ENCODE assay signal across 9 cellular contexts in the genomic region with DNA sequence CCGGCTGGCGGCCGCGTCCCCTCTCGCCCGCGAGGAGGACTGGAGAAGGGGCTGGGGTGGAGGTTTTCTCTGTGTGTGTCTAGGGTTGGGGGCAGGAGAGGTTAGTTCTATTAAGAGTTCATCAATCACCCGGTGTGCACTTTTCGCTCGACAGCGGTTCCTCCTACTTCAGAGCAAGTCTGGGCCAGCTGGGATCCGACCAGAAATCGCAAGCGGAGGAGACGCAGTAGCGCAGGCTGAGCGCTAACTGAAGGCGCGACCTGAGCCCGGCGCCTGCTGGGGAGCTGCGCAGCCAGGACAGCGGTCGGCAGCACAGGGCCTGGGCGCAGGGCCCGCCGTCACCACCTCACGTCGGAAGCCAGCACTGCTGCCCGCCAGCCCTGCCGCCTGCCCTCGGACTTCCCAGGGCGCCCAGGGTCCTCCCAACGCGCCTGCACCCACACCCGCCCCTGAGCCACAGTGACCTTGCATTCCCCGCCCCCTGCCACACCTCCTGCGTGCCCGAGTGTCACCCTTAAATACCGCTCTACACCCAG. TPM values are rescaled to one million over a fixed set of nuclear protein-coding genes. Genes with fewer than 3 reads are reported as not detected.
DNase-seq lines count a peak whose midpoint lies in the region; ATAC-seq, FAIRE-seq and TF ChIP-seq lines count a peak whose summit lies in the region.
"Had no signal": no experiment of that assay in that cellular context is flagged by ENCODE, and none has a peak within 500 bp of the region (broad histone marks: within the 10 kb centered on the region; RNA-seq: fewer than 3 reads in every experiment).

No MANE protein-coding gene starts in this region.

- H3K9me1 ChIP-seq in endothelial cell of umbilical vein (replicated peaks; ENCODE audit: control insufficient read depth, extremely low read depth, insufficient read depth, low read length), result no peaks in the 10 kb centered on the region

- H2AFZ ChIP-seq in GM23338, result peak overlapping the region; percentile 95
- peak overlapping the region; percentile 57 for H2AFZ ChIP-seq in endothelial cell of umbilical vein (ENCODE audit: low read depth, low read length)

- H3K36me3 ChIP-seq in GM23338 (ENCODE audit: insufficient read depth) (no peaks in the 10 kb centered on the region), endothelial cell of umbilical vein (ENCODE audit: control insufficient read depth in 2 of 2, extremely low read depth in 1 of 2, insufficient read depth in 2 of 2, low read length in 2 of 2) (no peaks in the 10 kb centered on the region), sigmoid colon (no peaks in the 10 kb centered on the region)
- H3K36me3 ChIP-seq: adrenal gland had no signal

- intact Hi-C loops in endothelial cell of umbilical vein (cut with micrococcal nuclease) (loop anchor here (1.0 to 5.0 kb wide), 6 partner anchors 10 to 339 kb away; partner anchors contain the start of genes HOXD1 and MTX2), sigmoid colon (cut with DNase I) (no loop called here)

- H3K79me2 ChIP-seq in GM23338 (replicated peaks; ENCODE audit: insufficient read depth) (no peaks in the 10 kb centered on the region), endothelial cell of umbilical vein (ENCODE audit: control insufficient read depth, insufficient read depth, low read length) (no peaks in the 10 kb centered on the region)

- peak overlapping the region; percentile 70 for H3K4me3 ChIP-seq in GM23338
- H3K4me3 ChIP-seq in endothelial cell of umbilical vein (replicated peaks in 1 of 3; ENCODE audit: insufficient read depth in 1 of 3, low read depth in 1 of 3, low read length in 3 of 3), result peak overlapping the region; percentile 33 to 49 (median 48)
- peak overlapping the region in 3 of 4 donors; percentile 22 to 34 (median 33) for H3K4me3 ChIP-seq in sigmoid colon

- peaks cover 3% of the 10 kb centered on the region; the same call in 1 of the 3 replicates for H3K9me3 Mint-ChIP-seq in GM23338

- CTCF ChIA-PET in endothelial cell of umbilical vein (lab: Charles Lee), result interaction anchor here (0.7 to 6.6 kb wide), 14 partner anchors 9 to 474 kb away, joined by 3 to 58 read pairs (median 4); partner anchors contain the start of gene HOXD1

- H4K20me1 ChIP-seq in GM23338 (replicated peaks; ENCODE audit: insufficient read depth) (peaks cover 39% of the 10 kb centered on the region), endothelial cell of umbilical vein (replicated peaks; ENCODE audit: control insufficient read depth, extremely low read depth, insufficient read depth, low read length) (no peaks in the 10 kb centered on the region)

- no peaks in the 10 kb centered on the region for H3K36me3 Mint-ChIP-seq in GM23338 (ENCODE audit: low read depth)

- H3F3A ChIP-seq in GM23338 (replicated peaks; ENCODE audit: low read depth), result peaks cover 44% of the 10 kb centered on the region

- TF ChIP-seq CTCF in GM23338 (conservative IDR thresholded peaks at IDR 0.05; ENCODE audit: low read depth in 2 of 2) (no peak), endothelial cell of umbilical vein (IDR thresholded peaks at IDR 0.05; ENCODE audit: extremely low read depth in 1 of 2, insufficient read depth in 1 of 2, low read depth in 1 of 2, low read length in 2 of 2) (no peak), sigmoid colon (IDR thresholded peaks at IDR 0.05) (no peak)

- peaks cover 38% of the 10 kb centered on the region for H3K4me1 Mint-ChIP-seq in GM23338

- dilution Hi-C loops in endothelial cell of umbilical vein (cut with MboI; ENCODE audit: extremely low pct_ligation_motif_present, low sequenced_read_pairs), result no loop called here

- H3K4me1 ChIP-seq in GM23338 (ENCODE audit: insufficient read depth) (peaks cover 43% of the 10 kb centered on the region), endothelial cell of umbilical vein (ENCODE audit: control insufficient read depth, extremely low read depth, insufficient read depth, low read length) (peaks cover 30% of the 10 kb centered on the region), sigmoid colon (peaks cover 0 to 19% (median 13%) of the 10 kb centered on the region in 4 donors)

- POLR2A ChIA-PET in endothelial cell of umbilical vein (lab: Charles Lee), result interaction anchor here (1.7 to 2.0 kb wide), 2 partner anchors 9 to 10 kb away, joined by 6 to 7 read pairs; partner anchors contain the start of gene HOXD1

- no peak for TF ChIP-seq EP300 in sigmoid colon (IDR thresholded peaks at IDR 0.05)

- peak; percentile 58 for FAIRE-seq in endothelial cell of umbilical vein (lab: Jason Lieb, UNC)

- peaks cover 99% of the 10 kb centered on the region for H3K27me3 Mint-ChIP-seq in GM23338 (ENCODE audit: insufficient read depth, low read depth, poor library complexity)

- H3K27ac ChIP-seq in GM23338 (ENCODE audit: low read depth), result no peak overlapping the region
- H3K27ac ChIP-seq in endothelial cell of umbilical vein (ENCODE audit: insufficient read depth, low read depth, low read length), result peak overlapping the region; percentile 77
- H3K27ac ChIP-seq in sigmoid colon, result peak overlapping the region in 2 of 4 donors; percentile 12 to 25

- H3K4me2 ChIP-seq in GM23338 (peak overlapping the region; percentile 92), endothelial cell of umbilical vein (ENCODE audit: insufficient read depth, low read length) (peak overlapping the region; percentile 79)

- no peak overlapping the region for H3K27ac Mint-ChIP-seq in GM23338

- H3K27me3 ChIP-seq in GM23338 (ENCODE audit: insufficient read depth), result peaks cover 100% of the 10 kb centered on the region
- H3K27me3 ChIP-seq in endothelial cell of umbilical vein (ENCODE audit: control insufficient read depth in 2 of 2, insufficient read depth in 2 of 2, low read length in 2 of 2), result no peaks in the 10 kb centered on the region
- peaks cover 44 to 85% (median 65%) of the 10 kb centered on the region in 3 donors for H3K27me3 ChIP-seq in sigmoid colon

- peak; percentile 72 for DNase-seq in GM23338 (ENCODE audit: low spot score)
- peak; percentile 74 for DNase-seq in NCI-H2227 (lab: John Stamatoyannopoulos, UW; ENCODE audit: unreplicated experiment)
- DNase-seq in endothelial cell of umbilical vein (ENCODE audit: low read depth, low spot score), result no peak
- DNase-seq in sigmoid colon, result no peak
- no peak for DNase-seq in SHP77 (lab: John Stamatoyannopoulos, UW)
- no peak for DNase-seq in GF-D8 (lab: John Stamatoyannopoulos, UW)

- H3K9me3 ChIP-seq in endothelial cell of umbilical vein (replicated peaks; ENCODE audit: control insufficient read depth, insufficient read depth, low read length) (no peaks in the 10 kb centered on the region), sigmoid colon (no peaks in the 10 kb centered on the region)
- H3K9me3 ChIP-seq: adrenal gland had no signal

- no peaks in the 10 kb centered on the region for H3K9me2 ChIP-seq in GM23338 (ENCODE audit: insufficient read depth)

- peak overlapping the region; percentile 71 for H3K4me3 Mint-ChIP-seq in GM23338

- 12 to 26% methylated on average over 40 of the region's 40 CpGs for WGBS in sigmoid colon, 2 donors

- peak overlapping the region; percentile 73 for H3K9ac ChIP-seq in endothelial cell of umbilical vein (replicated peaks; ENCODE audit: extremely low read depth, insufficient read depth, low read length)

- TF ChIP-seq POLR2A in endothelial cell of umbilical vein (IDR thresholded peaks at IDR 0.05; ENCODE audit: low read depth, low read length) (no peak), sigmoid colon (IDR thresholded peaks at IDR 0.05) (no peak)

- no TSS peak for BruUV-seq in endothelial cell of umbilical vein (replicated peaks; lab: Mats Ljungman, UMichigan)

- ATAC-seq in GM23338 (peak; percentile 46), HG02623 (IDR thresholded peaks at IDR 0.05; ENCODE audit: unreplicated experiment) (no peak), HG03095 (IDR thresholded peaks at IDR 0.05; ENCODE audit: unreplicated experiment) (no peak)

RNA-seq across cellular contexts. Expression of gene HOXD1, which starts 10.1 kb away (rescaled TPM):
- 0.39 TPM in 1 of 2 replicates, not detected in the other for total RNA-seq in GM23338 (2014; rRNA removed; shearing (Covaris generic))
- polyA plus RNA-seq in GM23338 (2016; fragmentation: Nextera tagmentation; extraction: Ambion mirVana), result not detected in 2 replicates
- total RNA-seq in endothelial cell of umbilical vein, result 10.4 and 14.1 TPM in 2 replicates
- polyA plus RNA-seq in endothelial cell of umbilical vein, result 6.6 and 8.7 TPM in 2 replicates
- polyA plus RNA-seq in endothelial cell of umbilical vein (2011; cell fraction: cytosol; rRNA removed), result 5.8 and 6.1 TPM in 2 replicates
- 12.7 and 15.6 TPM in 2 replicates for polyA plus RNA-seq in endothelial cell of umbilical vein (2011; cell fraction: nucleus; rRNA removed)
- 12.0 and 23.9 TPM in 2 replicates for polyA plus RNA-seq in endothelial cell of umbilical vein (2012)
- 2.2 and 3.5 TPM in 2 replicates for polyA minus RNA-seq in endothelial cell of umbilical vein
- not detected for polyA minus RNA-seq in endothelial cell of umbilical vein (2011; cell fraction: cytosol; rRNA and poly(A)+ RNA removed)
- 3.4 and 3.5 TPM in 2 replicates for polyA minus RNA-seq in endothelial cell of umbilical vein (2011; cell fraction: nucleus; rRNA and poly(A)+ RNA removed)
- under 1 TPM in 3 of 4 donors, not detected in 1; 0.16 to 0.71 (median 0.41) TPM for total RNA-seq in sigmoid colon
- 1 to 10 TPM; 3.1 to 4.2 (median 3.6) TPM for polyA plus RNA-seq in sigmoid colon

RNA-seq across cellular contexts. Expression of gene HOXD3, which starts 21.2 kb away (rescaled TPM):
- total RNA-seq in GM23338 (2014; rRNA removed; shearing (Covaris generic)), result not detected in 2 replicates
- polyA plus RNA-seq in GM23338 (2016; fragmentation: Nextera tagmentation; extraction: Ambion mirVana) (not detected in 2 replicates), endothelial cell of umbilical vein (2.9 and 3.3 TPM in 2 replicates), sigmoid colon (1 to 10 TPM in 1 of 3 donors, under 1 TPM in 2; 0.60 to 1.4 (median 0.92) TPM)
- total RNA-seq in endothelial cell of umbilical vein (15.3 and 20.9 TPM in 2 replicates), sigmoid colon (1 to 10 TPM in 3 of 4 donors, under 1 TPM in 1; 0.68 to 4.6 (median 4.1) TPM)
- polyA plus RNA-seq in endothelial cell of umbilical vein (2011; cell fraction: cytosol; rRNA removed), result 1.6 and 2.2 TPM in 2 replicates
- polyA plus RNA-seq in endothelial cell of umbilical vein (2011; cell fraction: nucleus; rRNA removed), result 11.1 and 12.3 TPM in 2 replicates
- 4.4 and 6.2 TPM in 2 replicates for polyA plus RNA-seq in endothelial cell of umbilical vein (2012)
- polyA minus RNA-seq in endothelial cell of umbilical vein, result 4.1 and 7.1 TPM in 2 replicates
- polyA minus RNA-seq in endothelial cell of umbilical vein (2011; cell fraction: cytosol; rRNA and poly(A)+ RNA removed), result not detected
- polyA minus RNA-seq in endothelial cell of umbilical vein (2011; cell fraction: nucleus; rRNA and poly(A)+ RNA removed), result 17.5 and 23.8 TPM in 2 replicates

RNA-seq across cellular contexts. Expression of gene HOXD4, which starts 27.0 kb away (rescaled TPM):
- total RNA-seq in GM23338 (2014; rRNA removed; shearing (Covaris generic)), result not detected in 2 replicates
- polyA plus RNA-seq in GM23338 (2016; fragmentation: Nextera tagmentation; extraction: Ambion mirVana) (not detected in 2 replicates), endothelial cell of umbilical vein (7.6 TPM in 2 replicates), sigmoid colon (1 to 10 TPM in 1 of 3 donors, under 1 TPM in 1, not detected in 1; 0.60 to 3.1 TPM)
- total RNA-seq in endothelial cell of umbilical vein (11.5 and 13.7 TPM in 2 replicates), sigmoid colon (1 to 10 TPM; 3.4 to 8.0 (median 4.8) TPM)
- polyA plus RNA-seq in endothelial cell of umbilical vein (2011; cell fraction: cytosol; rRNA removed), result 1.2 and 2.2 TPM in 2 replicates
- 58.7 and 63.3 TPM in 2 replicates for polyA plus RNA-seq in endothelial cell of umbilical vein (2011; cell fraction: nucleus; rRNA removed)
- 4.0 and 6.6 TPM in 2 replicates for polyA plus RNA-seq in endothelial cell of umbilical vein (2012)
- 2.7 and 2.9 TPM in 2 replicates for polyA minus RNA-seq in endothelial cell of umbilical vein
- polyA minus RNA-seq in endothelial cell of umbilical vein (2011; cell fraction: cytosol; rRNA and poly(A)+ RNA removed), result not detected
- polyA minus RNA-seq in endothelial cell of umbilical vein (2011; cell fraction: nucleus; rRNA and poly(A)+ RNA removed), result 10.7 and 10.8 TPM in 2 replicates

RNA-seq across cellular contexts. Expression of gene HOXD8, which starts 48.8 kb away (rescaled TPM):
- total RNA-seq in GM23338 (2014; rRNA removed; shearing (Covaris generic)), result not detected in 2 replicates
- not detected in 2 replicates for polyA plus RNA-seq in GM23338 (2016; fragmentation: Nextera tagmentation; extraction: Ambion mirVana)
- 14.9 and 15.6 TPM in 2 replicates for total RNA-seq in endothelial cell of umbilical vein
- polyA plus RNA-seq in endothelial cell of umbilical vein, result 6.4 and 7.2 TPM in 2 replicates
- 7.9 and 8.0 TPM in 2 replicates for polyA plus RNA-seq in endothelial cell of umbilical vein (2011; cell fraction: cytosol; rRNA removed)
- 5.3 and 7.6 TPM in 2 replicates for polyA plus RNA-seq in endothelial cell of umbilical vein (2011; cell fraction: nucleus; rRNA removed)
- 13.0 and 15.6 TPM in 2 replicates for polyA plus RNA-seq in endothelial cell of umbilical vein (2012)
- 3.2 and 4.6 TPM in 2 replicates for polyA minus RNA-seq in endothelial cell of umbilical vein
- polyA minus RNA-seq in endothelial cell of umbilical vein (2011; cell fraction: cytosol; rRNA and poly(A)+ RNA removed), result not detected
- 2.6 and 3.6 TPM in 2 replicates for polyA minus RNA-seq in endothelial cell of umbilical vein (2011; cell fraction: nucleus; rRNA and poly(A)+ RNA removed)
- 10 to 100 TPM; 10.2 to 19.7 (median 16.5) TPM for total RNA-seq in sigmoid colon
- 10 to 100 TPM in 1 of 3 donors, 1 to 10 TPM in 2; 2.5 to 10.8 (median 3.4) TPM for polyA plus RNA-seq in sigmoid colon

RNA-seq across cellular contexts. Expression of gene HOXD9, which starts 55.8 kb away (rescaled TPM):
- not detected in 2 replicates for total RNA-seq in GM23338 (2014; rRNA removed; shearing (Covaris generic))
- polyA plus RNA-seq in GM23338 (2016; fragmentation: Nextera tagmentation; extraction: Ambion mirVana) (not detected in 2 replicates), endothelial cell of umbilical vein (1.9 and 2.3 TPM in 2 replicates), sigmoid colon (1 to 10 TPM in 2 of 3 donors, under 1 TPM in 1; 0.46 to 3.6 (median 1.8) TPM)
- total RNA-seq in endothelial cell of umbilical vein (3.5 and 3.9 TPM in 2 replicates), sigmoid colon (10 to 100 TPM; 10.6 to 27.1 (median 12.9) TPM)
- polyA plus RNA-seq in endothelial cell of umbilical vein (2011; cell fraction: cytosol; rRNA removed), result 1.2 and 1.9 TPM in 2 replicates
- polyA plus RNA-seq in endothelial cell of umbilical vein (2011; cell fraction: nucleus; rRNA removed), result 1.0 and 1.2 TPM in 2 replicates
- 3.6 and 4.5 TPM in 2 replicates for polyA plus RNA-seq in endothelial cell of umbilical vein (2012)
- 0.40 and 0.46 TPM in 2 replicates for polyA minus RNA-seq in endothelial cell of umbilical vein
- polyA minus RNA-seq in endothelial cell of umbilical vein (2011; cell fraction: cytosol; rRNA and poly(A)+ RNA removed), result 2.0 TPM
- 0.53 and 1.4 TPM in 2 replicates for polyA minus RNA-seq in endothelial cell of umbilical vein (2011; cell fraction: nucleus; rRNA and poly(A)+ RNA removed)

Comparison
In these comparisons a context has a peak if more than half of its experiments do, and no peak if none do; other contexts are left out.
1. DNase-seq: peak in GM23338 (single experiment) and NCI-H2227 (single experiment); none in endothelial cell of umbilical vein (single experiment), sigmoid colon (single experiment), SHP77 (0 of 2) and GF-D8 (single experiment).
2. Peak in every context shown above with its lines, with median percentiles within 50 percentile points of each other: H3K4me3 ChIP-seq.